ENCODE assay signal across 8 cellular contexts in the genomic region with DNA sequence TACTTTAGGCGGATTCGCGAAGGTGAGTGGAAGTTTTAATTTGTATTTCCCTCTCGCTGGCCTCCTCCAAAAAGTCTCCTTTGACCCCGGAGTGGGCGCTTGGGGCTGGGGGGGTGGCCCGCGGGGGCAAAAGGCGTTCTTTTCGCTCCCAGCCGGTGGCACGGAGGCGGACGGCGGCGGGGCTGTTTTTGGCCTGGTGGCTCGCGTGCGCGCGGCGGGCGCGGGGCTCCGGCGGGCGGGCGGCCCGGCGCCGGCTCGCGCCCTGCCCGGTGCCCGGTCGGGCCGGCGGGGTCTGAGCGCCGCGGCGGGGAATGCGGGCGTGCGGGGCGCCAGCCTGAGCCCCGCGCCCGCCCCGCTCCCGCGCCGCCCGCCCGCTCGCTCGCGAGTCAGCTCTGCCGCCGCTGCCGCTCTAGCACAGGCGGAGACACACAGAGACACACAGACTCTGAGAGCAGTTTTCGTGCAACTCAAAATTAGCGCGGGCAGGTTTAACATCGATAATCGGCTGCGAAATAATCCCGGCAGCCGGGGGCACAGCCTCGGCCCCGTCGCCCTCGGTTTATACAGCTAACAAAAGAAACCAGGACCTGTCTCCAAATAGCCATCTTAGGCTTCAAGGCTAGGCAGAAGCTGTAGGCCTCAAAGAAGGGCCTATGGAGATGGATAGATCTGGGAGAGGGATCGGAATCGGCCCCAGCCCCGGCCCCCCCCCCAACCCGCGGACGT. TPM values are rescaled to one million over a fixed set of nuclear protein-coding genes. Genes with fewer than 3 reads are reported as not detected.
DNase-seq lines count a peak whose midpoint lies in the region; ATAC-seq, FAIRE-seq and TF ChIP-seq lines count a peak whose summit lies in the region.

No MANE protein-coding gene starts in this region.

- intact Hi-C loops in prostate gland (cut with DNase I): no loop called here

- H3K27me3 ChIP-seq in right atrium auricular region (no peaks in the 10 kb centered on the region), prostate gland (replicated peaks; ENCODE audit: insufficient read depth) (no peaks in the 10 kb centered on the region)

- WGBS in prostate gland: under 1% methylated on average over 80 of the region's 80 CpGs

- H3K9me3 ChIP-seq in KOPT-K1 (ENCODE audit: insufficient read depth, low read length, poor library complexity, severe bottlenecking) (no peaks in the 10 kb centered on the region), right atrium auricular region (no peaks in the 10 kb centered on the region), prostate gland (no peaks in the 10 kb centered on the region)

- peak; percentile 9 for TF ChIP-seq POLR2A in prostate gland (IDR thresholded peaks at IDR 0.05)

- DNase-seq in DMS53 (lab: John Stamatoyannopoulos, UW): peak; percentile 91
- DNase-seq in T follicular helper cell (ENCODE audit: low read depth): peak; percentile 44
- peak; percentile 39 for DNase-seq in amniotic epithelial cell (ENCODE audit: low read depth)
- no peak for DNase-seq in right atrium auricular region (ENCODE audit: low spot score)
- peak; percentile 21 for DNase-seq in prostate gland (ENCODE audit: low spot score)
- DNase-seq in urothelium cell line (ENCODE audit: low spot score): peak; percentile 30

- peak overlapping the region; percentile 92 to 95 for H3K4me3 ChIP-seq in right atrium auricular region
- H3K4me3 ChIP-seq in prostate gland: peak overlapping the region; percentile 80 to 87

- peak overlapping the region; percentile 99 for H3K27ac ChIP-seq in KOPT-K1 (ENCODE audit: low read depth, low read length, poor library complexity, severe bottlenecking)
- peak overlapping the region; percentile 100 for H3K27ac ChIP-seq in right atrium auricular region
- H3K27ac ChIP-seq in prostate gland: peak overlapping the region; percentile 99 to 100

- H3K4me1 ChIP-seq in right atrium auricular region (peaks cover 0 to 24% of the 10 kb centered on the region in 2 donors), prostate gland (replicated peaks) (no peaks in the 10 kb centered on the region)

- peaks cover 24% of the 10 kb centered on the region for H3K36me3 ChIP-seq in KOPT-K1 (ENCODE audit: insufficient read depth, low read length)
- no peaks in the 10 kb centered on the region for H3K36me3 ChIP-seq in right atrium auricular region
- H3K36me3 ChIP-seq in prostate gland: no peaks in the 10 kb centered on the region

- no peak for ATAC-seq in HG03432 (IDR thresholded peaks at IDR 0.05; ENCODE audit: unreplicated experiment)

- TF ChIP-seq CTCF in right atrium auricular region (IDR thresholded peaks at IDR 0.05): no peak
- TF ChIP-seq CTCF in prostate gland (IDR thresholded peaks at IDR 0.05): no peak

- no peak for FAIRE-seq in urothelium cell line (lab: Jason Lieb, UNC)

RNA-seq across cellular contexts. Expression of gene ARID2, which starts 0.8 kb away (rescaled TPM):
- 10 to 100 TPM; 13.7 to 19.5 TPM for total RNA-seq in right atrium auricular region
- total RNA-seq in prostate gland: 10 to 100 TPM; 29.5 to 47.3 TPM
